Comparison of ENCODE assay signal across 12 cellular contexts in genomic region chr16:88367560-88367959, GRCh38. TPM values are rescaled to one million over a fixed set of nuclear protein-coding genes. Genes with fewer than 3 reads are reported as not detected.
A peak's percentile ranks its signal among the peaks of the same experiment; 100 is the strongest.
DNase-seq lines count a peak whose midpoint lies in the region; ATAC-seq and TF ChIP-seq lines count a peak whose summit lies in the region.
"Had no signal": no experiment of that assay in that cellular context is flagged by ENCODE, and none has a peak within 500 bp of the region (broad histone marks: within the 10 kb centered on the region; RNA-seq: fewer than 3 reads in every experiment).

No MANE protein-coding gene starts in this region.

- H3K36me3 Mint-ChIP-seq in chondrocyte (ENCODE audit: low read depth): peaks cover 4% of the 10 kb centered on the region

- ATAC-seq in Right ventricle myocardium inferior (no peak), lower lobe of right lung (no peak)
- ATAC-seq: GM12878, GM23338 had no signal

- peaks cover 11% of the 10 kb centered on the region for H3K9me3 Mint-ChIP-seq in chondrocyte (ENCODE audit: low read depth)

- peak; percentile 23 for DNase-seq in Right ventricle myocardium inferior (ENCODE audit: missing footprints)
- no peak for DNase-seq in right atrium auricular region (ENCODE audit: low spot score)
- peak; percentile 42 for DNase-seq in chondrocyte (ENCODE audit: low spot score)
- DNase-seq in lower lobe of right lung: peak; percentile 18
- peak in 1 of 49 donors; percentile 40 for DNase-seq in substantia nigra (lab: John Stamatoyannopoulos, UW)
- no peak for DNase-seq in NCI-H526 (lab: John Stamatoyannopoulos, UW)
- no peak for DNase-seq in DMS53 (lab: John Stamatoyannopoulos, UW)
- DNase-seq: H9, IMR-90 had no signal

- H3K27ac Mint-ChIP-seq in chondrocyte (ENCODE audit: unreplicated experiment): no peak overlapping the region
- H3K27ac Mint-ChIP-seq: GM23338, H9 had no signal

- peaks cover 3% of the 10 kb centered on the region for H3K4me1 Mint-ChIP-seq in chondrocyte (ENCODE audit: low read depth)
- H3K4me1 Mint-ChIP-seq: GM23338, H9 had no signal

- H3K27me3 ChIP-seq in right atrium auricular region (no peaks in the 10 kb centered on the region), lower lobe of right lung (ENCODE audit: low read depth) (peaks cover 4% of the 10 kb centered on the region)

- peaks cover 2% of the 10 kb centered on the region for H3K27me3 Mint-ChIP-seq in chondrocyte (ENCODE audit: low read depth)

- H3K27ac ChIP-seq in right atrium auricular region (no peak overlapping the region), lower lobe of right lung (no peak overlapping the region), substantia nigra (ENCODE audit: low read depth, low read length, poor library complexity, severe bottlenecking) (peak overlapping the region; percentile 6)
- H3K27ac ChIP-seq: 22Rv1 had no signal

- H3K4me1 ChIP-seq in right atrium auricular region (no peaks in the 10 kb centered on the region), lower lobe of right lung (no peaks in the 10 kb centered on the region)

- TF ChIP-seq CTCF in right atrium auricular region (IDR thresholded peaks at IDR 0.05): no peak
- TF ChIP-seq CTCF in chondrocyte (IDR thresholded peaks at IDR 0.05): no peak
- no peak for TF ChIP-seq CTCF in lower lobe of right lung (IDR thresholded peaks at IDR 0.05)

- H3K36me3 ChIP-seq in right atrium auricular region (no peaks in the 10 kb centered on the region), lower lobe of right lung (no peaks in the 10 kb centered on the region)

- intact Hi-C loops in Right ventricle myocardium inferior (cut with DNase I): no loop called here
- intact Hi-C loops in lower lobe of right lung (cut with DNase I): no loop called here

- no peak overlapping the region for H3K4me3 Mint-ChIP-seq in chondrocyte (ENCODE audit: unreplicated experiment)
- H3K4me3 Mint-ChIP-seq: GM23338, H9 had no signal

- peaks cover 0 to 7% of the 10 kb centered on the region in 2 donors for H3K9me3 ChIP-seq in right atrium auricular region
- H3K9me3 ChIP-seq in lower lobe of right lung: no peaks in the 10 kb centered on the region

- H3K4me3 ChIP-seq in right atrium auricular region: no peak overlapping the region
- no peak overlapping the region for H3K4me3 ChIP-seq in lower lobe of right lung
- H3K4me3 ChIP-seq: GM12878, GM23338 had no signal

RNA-seq across cellular contexts. Expression of gene ZNF469, which starts 15.2 kb away (rescaled TPM):
- total RNA-seq in Right ventricle myocardium inferior: 0.92 TPM
- total RNA-seq in right atrium auricular region: under 1 TPM; 0.56 to 0.83 TPM
- 19.0 to 62.8 TPM (median 60.5 TPM) in 3 replicates for total RNA-seq in chondrocyte
- 2.0 TPM for total RNA-seq in lower lobe of right lung

Comparison
In these comparisons a context has a peak if more than half of its experiments do, and no peak if none do; other contexts are left out.
1. DNase-seq: peak in Right ventricle myocardium inferior (single experiment), chondrocyte (single experiment) and lower lobe of right lung (single experiment); none in right atrium auricular region (single experiment), NCI-H526 (0 of 2) and DMS53 (single experiment).